Comparison of ENCODE assay signal across 8 cellular contexts in the genomic region with DNA sequence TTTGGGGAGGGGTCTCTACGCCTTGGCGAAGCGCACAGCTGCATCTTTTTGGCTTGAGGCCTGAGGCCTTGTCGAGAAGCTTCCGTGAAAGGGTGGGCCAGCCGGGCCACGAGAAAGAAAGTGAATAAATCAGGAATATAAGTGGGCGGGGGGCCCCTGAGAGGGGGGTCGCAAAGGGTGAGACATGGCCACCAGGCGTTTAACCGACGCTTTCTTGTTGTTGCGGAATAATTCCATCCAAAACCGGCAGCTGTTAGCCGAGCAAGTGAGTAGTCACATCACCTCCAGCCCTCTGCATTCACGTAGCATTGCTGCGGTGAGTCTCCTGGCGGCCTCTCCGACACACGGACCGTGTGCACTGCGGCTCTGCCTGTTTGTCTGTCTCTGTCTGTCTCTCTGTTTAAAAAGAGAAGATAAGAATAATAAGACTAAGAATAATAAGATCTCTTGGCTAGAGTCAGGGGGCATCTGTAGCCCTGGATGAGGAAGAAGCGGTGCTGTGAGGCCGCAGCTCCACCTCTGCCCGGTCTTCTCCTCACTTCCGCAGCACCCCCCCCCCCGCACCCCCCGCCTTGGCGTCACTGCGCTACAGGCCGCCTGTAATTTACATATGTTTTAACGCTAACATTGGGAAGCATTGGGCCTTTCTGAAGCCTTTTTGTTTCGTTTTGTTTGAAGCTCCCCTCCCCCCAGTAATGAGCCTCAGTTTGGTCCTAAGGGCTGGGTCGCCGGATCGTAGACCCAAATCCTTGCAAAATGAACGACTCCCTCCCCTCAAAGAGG. TPM values are rescaled to one million over a fixed set of nuclear protein-coding genes. Genes with fewer than 3 reads are reported as not detected.
DNase-seq lines count a peak whose midpoint lies in the region; ATAC-seq and TF ChIP-seq lines count a peak whose summit lies in the region.

No MANE protein-coding gene starts in this region.

- intact Hi-C loops in right cardiac atrium (cut with DNase I) (loop anchor here in 2 of 4 donors (5.0 to 10.0 kb wide), 2 partner anchors 40 to 417 kb away; a partner anchor contains a TSS), psoas muscle (cut with DNase I) (loop anchor here (2.0 to 10.0 kb wide), 6 partner anchors 40 to 415 kb away; a partner anchor contains a TSS)

- H3K27me3 ChIP-seq in right cardiac atrium (ENCODE audit: control insufficient read depth, insufficient read depth) (no peaks in the 10 kb centered on the region), psoas muscle (ENCODE audit: insufficient read depth in 3 of 3, low read length in 2 of 3) (no peaks in the 10 kb centered on the region)

- DNase-seq in DMS153 treated with DMSO at 0.1 percent for 48 hours (lab: John Stamatoyannopoulos, UW; ENCODE audit: unreplicated experiment), result peak; percentile 12
- DNase-seq in KG1 (lab: John Stamatoyannopoulos, UW), result peak; percentile 53
- DNase-seq in T-helper 2 cell, result peak; percentile 31 to 94 (median 65)
- DNase-seq in astrocyte of the cerebellum (ENCODE audit: low read depth), result no peak
- peak; percentile 43 to 76 (median 72) for DNase-seq in right cardiac atrium
- DNase-seq in psoas muscle, result peak; percentile 40 to 62
- no peak for DNase-seq in NCI-H1436 (lab: John Stamatoyannopoulos, UW)

- TF ChIP-seq CTCF in astrocyte of the cerebellum (IDR thresholded peaks at IDR 0.05; ENCODE audit: low read depth, low read length, missing control alignments) (no peak), psoas muscle (IDR thresholded peaks at IDR 0.05) (no peak)

- H3K27ac ChIP-seq in right cardiac atrium (ENCODE audit: low read length), result peak overlapping the region; percentile 81
- H3K27ac ChIP-seq in psoas muscle, result peak overlapping the region; percentile 93

- H3K4me3 ChIP-seq in astrocyte of the cerebellum (ENCODE audit: low read depth, low read length), result peak overlapping the region; percentile 81
- H3K4me3 ChIP-seq in right cardiac atrium (ENCODE audit: low read length), result peak overlapping the region; percentile 87
- peak overlapping the region; percentile 73 for H3K4me3 ChIP-seq in psoas muscle

- in situ Hi-C loops in astrocyte of the cerebellum (cut with HindIII; ENCODE audit: low sequenced_read_pairs), result loop anchor here (5.0 kb wide), 1 partner anchor 420 kb away; no protein-coding TSS in a partner anchor

- ATAC-seq in GM21526 (IDR thresholded peaks at IDR 0.05; ENCODE audit: low FRiP score, unreplicated experiment), result peak; percentile 49
- ATAC-seq in right cardiac atrium, result peak; percentile 27 to 65
- peak in 2 of 4 donors; percentile 50 to 51 for ATAC-seq in psoas muscle

- H3K4me1 ChIP-seq in right cardiac atrium (ENCODE audit: control insufficient read depth, insufficient read depth, low read length), result peaks cover 3% of the 10 kb centered on the region
- peaks cover 50% of the 10 kb centered on the region for H3K4me1 ChIP-seq in psoas muscle

- under 1% methylated on average over 37 of the region's 37 CpGs for WGBS in right cardiac atrium
- WGBS in psoas muscle, 3 donors, result 0 to 1% (median 1%) methylated on average over 36 to 37 of the region's 37 CpGs

- no peaks in the 10 kb centered on the region for H3K36me3 ChIP-seq in psoas muscle (ENCODE audit: insufficient read depth in 1 of 2, low read depth in 1 of 2)

- H3K9me3 ChIP-seq in right cardiac atrium (ENCODE audit: control insufficient read depth, low read length) (no peaks in the 10 kb centered on the region), psoas muscle (no peaks in the 10 kb centered on the region)

RNA-seq across cellular contexts. Expression of a gene that starts 0.9 kb away (rescaled TPM):
- total RNA-seq in right cardiac atrium (10 to 100 TPM; 28.0 to 35.0 (median 33.3) TPM), psoas muscle (10 to 100 TPM; 17.9 to 26.3 (median 21.1) TPM)
- polyA plus RNA-seq in right cardiac atrium (28.8 TPM), psoas muscle (10 to 100 TPM; 17.5 to 58.1 (median 20.0) TPM)

RNA-seq across cellular contexts. Expression of a gene that starts 40.6 kb away (rescaled TPM):
- 10 to 100 TPM; 22.0 to 28.8 (median 23.0) TPM for total RNA-seq in right cardiac atrium
- 26.1 TPM for polyA plus RNA-seq in right cardiac atrium
- total RNA-seq in psoas muscle, result 10 to 100 TPM; 29.1 to 52.3 (median 36.4) TPM
- 10 to 100 TPM; 18.4 to 41.9 (median 29.1) TPM for polyA plus RNA-seq in psoas muscle

Comparison
In these comparisons a context has a peak if more than half of its experiments do, and no peak if none do; other contexts are left out.
1. DNase-seq: peak in DMS153 treated with DMSO at 0.1 percent for 48 hours (single experiment), KG1 (single experiment), T-helper 2 cell (5 of 5), right cardiac atrium (3 of 3) and psoas muscle (2 of 2); none in astrocyte of the cerebellum (single experiment) and NCI-H1436 (single experiment).
2. Peak in every context shown above with its lines, with median percentiles within 50 percentile points of each other: H3K4me3 ChIP-seq.